ENCODE assay signal across 1 cellular context in the genomic region with DNA sequence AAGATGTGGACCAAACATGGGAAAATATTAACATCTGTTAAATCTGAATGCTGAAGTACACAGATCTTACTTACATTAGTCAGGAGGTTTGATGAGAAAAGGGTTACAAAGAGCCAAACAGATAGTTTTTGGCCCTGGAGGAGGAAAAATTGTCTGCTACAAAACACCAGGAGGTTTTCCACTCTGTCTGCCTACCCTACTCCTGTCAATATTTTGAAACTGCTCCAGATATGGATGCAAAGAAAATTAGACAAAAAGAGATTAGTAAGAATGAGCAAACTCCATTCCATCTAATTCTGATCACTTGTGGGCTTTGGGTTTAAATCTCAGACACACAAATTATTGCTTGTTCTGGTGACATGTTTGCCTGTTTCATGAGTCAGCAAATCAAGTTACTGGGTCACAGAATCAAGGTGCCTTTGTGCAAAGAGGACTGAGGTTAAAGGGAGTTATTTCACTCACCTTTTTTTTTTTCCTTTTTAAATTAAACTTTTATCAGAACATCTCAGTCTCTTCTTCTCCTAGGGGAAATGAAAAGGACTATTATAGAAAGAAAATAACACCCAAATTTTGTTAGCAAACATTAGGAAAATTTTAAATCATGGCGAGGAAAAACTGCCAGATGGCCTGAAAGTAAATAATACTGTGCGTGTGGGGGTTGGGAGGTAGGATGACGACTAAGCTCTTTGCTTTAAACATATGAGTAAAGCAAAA.
TF ChIP-seq lines count a peak whose summit lies in the region.

No MANE protein-coding gene starts in this region.

TF ChIP-seq in HepG2, 621 proteins besides CTCF, POLR2A, EP300 and RAD21 (continued from another document):
- TF ChIP-seq, protein P1, sequence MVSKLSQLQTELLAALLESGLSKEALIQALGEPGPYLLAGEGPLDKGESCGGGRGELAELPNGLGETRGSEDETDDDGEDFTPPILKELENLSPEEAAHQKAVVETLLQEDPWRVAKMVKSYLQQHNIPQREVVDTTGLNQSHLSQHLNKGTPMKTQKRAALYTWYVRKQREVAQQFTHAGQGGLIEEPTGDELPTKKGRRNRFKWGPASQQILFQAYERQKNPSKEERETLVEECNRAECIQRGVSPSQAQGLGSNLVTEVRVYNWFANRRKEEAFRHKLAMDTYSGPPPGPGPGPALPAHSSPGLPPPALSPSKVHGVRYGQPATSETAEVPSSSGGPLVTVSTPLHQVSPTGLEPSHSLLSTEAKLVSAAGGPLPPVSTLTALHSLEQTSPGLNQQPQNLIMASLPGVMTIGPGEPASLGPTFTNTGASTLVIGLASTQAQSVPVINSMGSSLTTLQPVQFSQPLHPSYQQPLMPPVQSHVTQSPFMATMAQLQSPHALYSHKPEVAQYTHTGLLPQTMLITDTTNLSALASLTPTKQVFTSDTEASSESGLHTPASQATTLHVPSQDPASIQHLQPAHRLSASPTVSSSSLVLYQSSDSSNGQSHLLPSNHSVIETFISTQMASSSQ (IDR thresholded peaks at IDR 0.05; ENCODE audit: low read depth), result no peak
- TF ChIP-seq, protein P1 (CRISPR knock-in tag; IDR thresholded peaks at IDR 0.05; ENCODE audit: borderline replicate concordance), result no peak
- TF ChIP-seq ZNF337 (CRISPR knock-in tag; IDR thresholded peaks at IDR 0.05; ENCODE audit: borderline replicate concordance, low read depth) (no peak), KMT2A (CRISPR knock-in tag; IDR thresholded peaks at IDR 0.05) (no peak), SMAD3 (CRISPR knock-in tag; IDR thresholded peaks at IDR 0.05) (0 out of 2 replicates have a peak, but pooled peaks have one; percentile 32), HMG20A (CRISPR knock-in tag; IDR thresholded peaks at IDR 0.05; ENCODE audit: borderline replicate concordance) (no peak), ZNF547 (CRISPR knock-in tag; IDR thresholded peaks at IDR 0.05) (no peak), MIER2 (CRISPR knock-in tag; IDR thresholded peaks at IDR 0.05) (no peak), SMARCC2 (IDR thresholded peaks at IDR 0.05) (no peak), PHF20 (CRISPR knock-in tag; IDR thresholded peaks at IDR 0.05) (no peak), ZNF775 (CRISPR knock-in tag; IDR thresholded peaks at IDR 0.05; ENCODE audit: borderline replicate concordance) (no peak), KDM4B (CRISPR knock-in tag; IDR thresholded peaks at IDR 0.05) (no peak), AGO2 (optimal IDR thresholded peaks at IDR 0.05; ENCODE audit: low read depth, low read length) (no peak), CHCHD3 (CRISPR knock-in tag; IDR thresholded peaks at IDR 0.05) (no peak), ZNF83 (CRISPR knock-in tag; IDR thresholded peaks at IDR 0.05; ENCODE audit: borderline replicate concordance) (no peak), PAX8 (CRISPR knock-in tag; IDR thresholded peaks at IDR 0.05; ENCODE audit: borderline replicate concordance) (no peak), ZNF607 (CRISPR knock-in tag; IDR thresholded peaks at IDR 0.05; ENCODE audit: borderline replicate concordance) (no peak), ZNF362 (CRISPR knock-in tag; IDR thresholded peaks at IDR 0.05; ENCODE audit: borderline replicate concordance) (no peak), ZFP62 (CRISPR knock-in tag; IDR thresholded peaks at IDR 0.05) (no peak), MED1 (CRISPR knock-in tag; IDR thresholded peaks at IDR 0.05) (0 out of 2 replicates have a peak, but pooled peaks have one; percentile 36), TARDBP (CRISPR knock-in tag; IDR thresholded peaks at IDR 0.05) (no peak), NFIB (CRISPR knock-in tag; IDR thresholded peaks at IDR 0.05; ENCODE audit: borderline replicate concordance) (no peak), DR1 (CRISPR knock-in tag; IDR thresholded peaks at IDR 0.05) (no peak), SATB2 (CRISPR knock-in tag; IDR thresholded peaks at IDR 0.05) (0 out of 2 replicates have a peak, but pooled peaks have one; percentile 43), GTF3A (CRISPR knock-in tag; conservative IDR thresholded peaks at IDR 0.05) (no peak), HOXA9 (CRISPR knock-in tag; IDR thresholded peaks at IDR 0.05; ENCODE audit: borderline replicate concordance) (no peak), ZNF18 (CRISPR knock-in tag; IDR thresholded peaks at IDR 0.05; ENCODE audit: insufficient replicate concordance) (no peak), THAP7 (CRISPR knock-in tag; IDR thresholded peaks at IDR 0.05) (no peak), PLSCR1 (CRISPR knock-in tag; IDR thresholded peaks at IDR 0.05; ENCODE audit: borderline replicate concordance) (no peak), BCL6 (CRISPR knock-in tag; IDR thresholded peaks at IDR 0.05) (0 out of 2 replicates have a peak, but pooled peaks have one; percentile 13), NR2C2 (CRISPR knock-in tag; IDR thresholded peaks at IDR 0.05; ENCODE audit: borderline replicate concordance) (no peak), ZNF354B (CRISPR knock-in tag; IDR thresholded peaks at IDR 0.05) (no peak), NFAT5 (CRISPR knock-in tag; IDR thresholded peaks at IDR 0.05) (no peak), CREM (IDR thresholded peaks at IDR 0.05) (peak; percentile 39; the same call in 1 of the 2 replicates), CREM (CRISPR knock-in tag; IDR thresholded peaks at IDR 0.05) (no peak), ZSCAN12 (CRISPR knock-in tag; IDR thresholded peaks at IDR 0.05) (no peak)
- TF ChIP-seq, protein P2, sequence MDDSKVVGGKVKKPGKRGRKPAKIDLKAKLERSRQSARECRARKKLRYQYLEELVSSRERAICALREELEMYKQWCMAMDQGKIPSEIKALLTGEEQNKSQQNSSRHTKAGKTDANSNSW (CRISPR knock-in tag; IDR thresholded peaks at IDR 0.05; ENCODE audit: borderline replicate concordance), result no peak
- TF ChIP-seq, protein P3, sequence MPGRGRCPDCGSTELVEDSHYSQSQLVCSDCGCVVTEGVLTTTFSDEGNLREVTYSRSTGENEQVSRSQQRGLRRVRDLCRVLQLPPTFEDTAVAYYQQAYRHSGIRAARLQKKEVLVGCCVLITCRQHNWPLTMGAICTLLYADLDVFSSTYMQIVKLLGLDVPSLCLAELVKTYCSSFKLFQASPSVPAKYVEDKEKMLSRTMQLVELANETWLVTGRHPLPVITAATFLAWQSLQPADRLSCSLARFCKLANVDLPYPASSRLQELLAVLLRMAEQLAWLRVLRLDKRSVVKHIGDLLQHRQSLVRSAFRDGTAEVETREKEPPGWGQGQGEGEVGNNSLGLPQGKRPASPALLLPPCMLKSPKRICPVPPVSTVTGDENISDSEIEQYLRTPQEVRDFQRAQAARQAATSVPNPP (CRISPR knock-in tag; IDR thresholded peaks at IDR 0.05), result no peak
- TF ChIP-seq, protein P4, sequence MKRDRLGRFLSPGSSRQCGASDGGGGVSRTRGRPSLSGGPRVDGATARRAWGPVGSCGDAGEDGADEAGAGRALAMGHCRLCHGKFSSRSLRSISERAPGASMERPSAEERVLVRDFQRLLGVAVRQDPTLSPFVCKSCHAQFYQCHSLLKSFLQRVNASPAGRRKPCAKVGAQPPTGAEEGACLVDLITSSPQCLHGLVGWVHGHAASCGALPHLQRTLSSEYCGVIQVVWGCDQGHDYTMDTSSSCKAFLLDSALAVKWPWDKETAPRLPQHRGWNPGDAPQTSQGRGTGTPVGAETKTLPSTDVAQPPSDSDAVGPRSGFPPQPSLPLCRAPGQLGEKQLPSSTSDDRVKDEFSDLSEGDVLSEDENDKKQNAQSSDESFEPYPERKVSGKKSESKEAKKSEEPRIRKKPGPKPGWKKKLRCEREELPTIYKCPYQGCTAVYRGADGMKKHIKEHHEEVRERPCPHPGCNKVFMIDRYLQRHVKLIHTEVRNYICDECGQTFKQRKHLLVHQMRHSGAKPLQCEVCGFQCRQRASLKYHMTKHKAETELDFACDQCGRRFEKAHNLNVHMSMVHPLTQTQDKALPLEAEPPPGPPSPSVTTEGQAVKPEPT (CRISPR knock-in tag; IDR thresholded peaks at IDR 0.05; ENCODE audit: low read depth), result no peak
- TF ChIP-seq, protein P5, sequence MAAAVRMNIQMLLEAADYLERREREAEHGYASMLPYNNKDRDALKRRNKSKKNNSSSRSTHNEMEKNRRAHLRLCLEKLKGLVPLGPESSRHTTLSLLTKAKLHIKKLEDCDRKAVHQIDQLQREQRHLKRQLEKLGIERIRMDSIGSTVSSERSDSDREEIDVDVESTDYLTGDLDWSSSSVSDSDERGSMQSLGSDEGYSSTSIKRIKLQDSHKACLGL (CRISPR knock-in tag; IDR thresholded peaks at IDR 0.05), result no peak
- TF ChIP-seq, protein P6, sequence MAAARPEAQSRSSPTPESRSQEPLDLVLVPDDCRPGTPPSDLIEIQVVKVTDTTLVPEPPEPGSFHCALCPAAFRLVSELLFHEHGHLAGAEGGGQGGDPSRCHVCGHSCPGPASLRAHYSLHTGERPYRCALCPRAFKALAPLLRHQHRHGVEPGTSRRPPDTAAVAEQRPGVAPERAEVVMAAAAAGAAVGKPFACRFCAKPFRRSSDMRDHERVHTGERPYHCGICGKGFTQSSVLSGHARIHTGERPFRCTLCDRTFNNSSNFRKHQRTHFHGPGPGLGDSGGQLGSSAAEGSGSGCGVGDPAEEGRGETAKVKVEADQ (CRISPR knock-in tag; IDR thresholded peaks at IDR 0.05; ENCODE audit: borderline replicate concordance), result no peak
